ENCODE assay signal across 9 cellular contexts in the genomic region with DNA sequence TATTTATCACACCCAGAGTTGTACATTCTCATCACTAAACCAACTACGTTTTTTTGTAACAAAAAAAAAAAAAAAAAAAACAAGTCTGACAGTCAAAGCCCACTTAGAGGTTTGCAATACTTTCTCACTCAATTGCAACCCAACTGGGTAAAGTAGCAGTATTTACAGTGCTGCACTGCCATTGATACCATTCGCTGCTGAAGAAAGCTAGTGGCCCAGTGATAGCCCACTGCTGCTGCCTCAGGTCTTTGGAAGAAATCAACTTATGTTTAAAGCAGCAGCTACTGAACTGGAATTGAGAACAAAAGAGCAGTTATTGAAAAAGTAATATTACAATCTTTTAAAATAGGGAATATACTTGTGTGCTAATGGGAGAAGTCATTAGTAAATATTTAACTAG. TPM values are rescaled to one million over a fixed set of nuclear protein-coding genes. Genes with fewer than 3 reads are reported as not detected.
DNase-seq lines count a peak whose midpoint lies in the region; ATAC-seq and TF ChIP-seq lines count a peak whose summit lies in the region.
"Had no signal": no experiment of that assay in that cellular context is flagged by ENCODE, and none has a peak within 500 bp of the region (broad histone marks: within the 10 kb centered on the region; RNA-seq: fewer than 3 reads in every experiment).

No MANE protein-coding gene starts in this region.

- peak overlapping the region; percentile 94 for H3K9ac ChIP-seq in iPS-18a (ENCODE audit: low read length)

- H3K36me3 ChIP-seq in iPS-18a (ENCODE audit: control insufficient read depth, low read depth, low read length): peaks cover 60% of the 10 kb centered on the region

- H3K27ac Mint-ChIP-seq in activated CD8-positive, alpha-beta T cell treated with anti-CD3 and anti-CD28 coated beads for 36 hours: peak overlapping the region; percentile 72

- POLR2A ChIA-PET in activated CD8-positive, alpha-beta T cell treated with anti-CD3 and anti-CD28 coated beads for 36 hours (lab: Charles Lee): interaction anchor here (0.6 to 20.0 kb wide), 10 partner anchors 9 to 412 kb away, joined by 3 to 554 read pairs (median 4); a partner anchor contains a TSS

- peaks cover 11% of the 10 kb centered on the region for H3K4me1 ChIP-seq in iPS-18a (ENCODE audit: control insufficient read depth, low read depth, low read length)

- CTCF ChIA-PET in activated CD8-positive, alpha-beta T cell treated with anti-CD3 and anti-CD28 coated beads for 36 hours (lab: Charles Lee): interaction anchor here (0.8 to 5.8 kb wide), 9 partner anchors 10 to 181 kb away, joined by 3 to 34 read pairs (median 5); a partner anchor contains a TSS

- peaks cover 66% of the 10 kb centered on the region for H3K36me3 Mint-ChIP-seq in activated CD8-positive, alpha-beta T cell treated with anti-CD3 and anti-CD28 coated beads for 36 hours (ENCODE audit: low read depth)

- H3K27ac ChIP-seq in iPS-18a (ENCODE audit: low read length): no peak overlapping the region
- peak overlapping the region; percentile 10 for H3K27ac ChIP-seq in substantia nigra (ENCODE audit: low read depth, low read length, poor library complexity, severe bottlenecking)

- peak overlapping the region; percentile 95 for H3K4me3 Mint-ChIP-seq in activated CD8-positive, alpha-beta T cell treated with anti-CD3 and anti-CD28 coated beads for 36 hours

- intact Hi-C loops in activated CD8-positive, alpha-beta T cell treated with anti-CD3 and anti-CD28 coated beads for 36 hours (cut with micrococcal nuclease): loop anchor here (1.0 to 5.0 kb wide), 2 partner anchors 25 to 181 kb away; no protein-coding TSS in a partner anchor

- DNase-seq in SIG-M5 treated with dmso at 0.1 percent for 504 hours (lab: John Stamatoyannopoulos, UW; ENCODE audit: unreplicated experiment): peak; percentile 32
- no peak for DNase-seq in SIG-M5 (lab: John Stamatoyannopoulos, UW)
- DNase-seq in activated CD8-positive, alpha-beta T cell treated with anti-CD3 and anti-CD28 coated beads for 36 hours: no peak
- DNase-seq in substantia nigra (lab: John Stamatoyannopoulos, UW): no peak
- no peak for DNase-seq in COLO829 (ENCODE audit: low spot score)
- no peak for DNase-seq in hypothalamus (lab: John Stamatoyannopoulos, UW)
- DNase-seq: NCI-H774 had no signal

- no peaks in the 10 kb centered on the region for H3K27me3 Mint-ChIP-seq in activated CD8-positive, alpha-beta T cell treated with anti-CD3 and anti-CD28 coated beads for 36 hours

- ATAC-seq in activated CD8-positive, alpha-beta T cell treated with anti-CD3 and anti-CD28 coated beads for 36 hours: no peak
- ATAC-seq in GM19395 (IDR thresholded peaks at IDR 0.05; ENCODE audit: unreplicated experiment): no peak

- peaks cover 56% of the 10 kb centered on the region for H3K4me1 Mint-ChIP-seq in activated CD8-positive, alpha-beta T cell treated with anti-CD3 and anti-CD28 coated beads for 36 hours (ENCODE audit: low read depth)

- TF ChIP-seq CTCF in activated CD8-positive, alpha-beta T cell treated with anti-CD3 and anti-CD28 coated beads for 36 hours (IDR thresholded peaks at IDR 0.05): no peak

- H3K9me3 ChIP-seq in iPS-18a (ENCODE audit: control insufficient read depth, low read depth, low read length): no peaks in the 10 kb centered on the region

- no peaks in the 10 kb centered on the region for H3K27me3 ChIP-seq in iPS-18a (ENCODE audit: control insufficient read depth, insufficient read depth, low read length)

- H3K4me3 ChIP-seq in iPS-18a (ENCODE audit: low read length): peak overlapping the region; percentile 91

- H3K9me3 Mint-ChIP-seq in activated CD8-positive, alpha-beta T cell treated with anti-CD3 and anti-CD28 coated beads for 36 hours: no peaks in the 10 kb centered on the region

RNA-seq across cellular contexts. Expression of a gene that starts 2.7 kb away (rescaled TPM):
- total RNA-seq in activated CD8-positive, alpha-beta T cell treated with anti-CD3 and anti-CD28 coated beads for 36 hours: 100 to 1,000 TPM; 469 to 474 TPM

RNA-seq across cellular contexts. Expression of a gene that starts 26.2 kb away (rescaled TPM):
- total RNA-seq in activated CD8-positive, alpha-beta T cell treated with anti-CD3 and anti-CD28 coated beads for 36 hours: 10 to 100 TPM; 33.1 to 34.7 TPM
